ENCODE assay signal across 1 cellular context in genomic region chr2:238433300-238433915, GRCh38.
A peak's percentile ranks its signal among the peaks of the same experiment; 100 is the strongest.
TF ChIP-seq lines count a peak whose summit lies in the region.

No MANE protein-coding gene starts in this region.

TF ChIP-seq in HepG2, 621 proteins besides CTCF, POLR2A, EP300 and RAD21 (continues in another document):
- TF ChIP-seq, protein P1, sequence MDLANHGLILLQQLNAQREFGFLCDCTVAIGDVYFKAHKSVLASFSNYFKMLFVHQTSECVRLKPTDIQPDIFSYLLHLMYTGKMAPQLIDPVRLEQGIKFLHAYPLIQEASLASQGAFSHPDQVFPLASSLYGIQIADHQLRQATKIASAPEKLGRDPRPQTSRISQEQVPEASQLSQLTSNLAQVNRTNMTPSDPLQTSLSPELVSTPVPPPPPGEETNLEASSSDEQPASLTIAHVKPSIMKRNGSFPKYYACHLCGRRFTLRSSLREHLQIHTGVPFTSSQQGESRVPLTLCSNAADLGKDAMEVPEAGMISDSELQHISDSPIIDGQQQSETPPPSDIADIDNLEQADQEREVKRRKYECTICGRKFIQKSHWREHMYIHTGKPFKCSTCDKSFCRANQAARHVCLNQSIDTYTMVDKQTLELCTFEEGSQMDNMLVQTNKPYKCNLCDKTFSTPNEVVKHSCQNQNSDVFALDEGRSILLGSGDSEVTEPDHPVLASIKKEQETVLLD (CRISPR knock-in tag; IDR thresholded peaks at IDR 0.05; ENCODE audit: low read depth), result no peak
- TF ChIP-seq ZNF234 (CRISPR knock-in tag; conservative IDR thresholded peaks at IDR 0.05), result no peak
- TF ChIP-seq NAIF1 (CRISPR knock-in tag; IDR thresholded peaks at IDR 0.05; ENCODE audit: borderline replicate concordance), result no peak
- 0 out of 2 replicates have a peak, but pooled peaks have one; percentile 25 for TF ChIP-seq ZNF75D (CRISPR knock-in tag; IDR thresholded peaks at IDR 0.05; ENCODE audit: borderline replicate concordance)
- TF ChIP-seq, protein P2, sequence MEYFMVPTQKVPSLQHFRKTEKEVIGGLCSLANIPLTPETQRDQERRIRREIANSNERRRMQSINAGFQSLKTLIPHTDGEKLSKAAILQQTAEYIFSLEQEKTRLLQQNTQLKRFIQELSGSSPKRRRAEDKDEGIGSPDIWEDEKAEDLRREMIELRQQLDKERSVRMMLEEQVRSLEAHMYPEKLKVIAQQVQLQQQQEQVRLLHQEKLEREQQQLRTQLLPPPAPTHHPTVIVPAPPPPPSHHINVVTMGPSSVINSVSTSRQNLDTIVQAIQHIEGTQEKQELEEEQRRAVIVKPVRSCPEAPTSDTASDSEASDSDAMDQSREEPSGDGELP (IDR thresholded peaks at IDR 0.05; ENCODE audit: borderline replicate concordance, low read depth), result no peak
- TF ChIP-seq, protein P3, sequence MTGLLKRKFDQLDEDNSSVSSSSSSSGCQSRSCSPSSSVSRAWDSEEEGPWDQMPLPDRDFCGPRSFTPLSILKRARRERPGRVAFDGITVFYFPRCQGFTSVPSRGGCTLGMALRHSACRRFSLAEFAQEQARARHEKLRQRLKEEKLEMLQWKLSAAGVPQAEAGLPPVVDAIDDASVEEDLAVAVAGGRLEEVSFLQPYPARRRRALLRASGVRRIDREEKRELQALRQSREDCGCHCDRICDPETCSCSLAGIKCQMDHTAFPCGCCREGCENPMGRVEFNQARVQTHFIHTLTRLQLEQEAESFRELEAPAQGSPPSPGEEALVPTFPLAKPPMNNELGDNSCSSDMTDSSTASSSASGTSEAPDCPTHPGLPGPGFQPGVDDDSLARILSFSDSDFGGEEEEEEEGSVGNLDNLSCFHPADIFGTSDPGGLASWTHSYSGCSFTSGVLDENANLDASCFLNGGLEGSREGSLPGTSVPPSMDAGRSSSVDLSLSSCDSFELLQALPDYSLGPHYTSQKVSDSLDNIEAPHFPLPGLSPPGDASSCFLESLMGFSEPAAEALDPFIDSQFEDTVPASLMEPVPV (CRISPR knock-in tag; IDR thresholded peaks at IDR 0.05), result no peak
- TF ChIP-seq PITX1 (CRISPR knock-in tag; IDR thresholded peaks at IDR 0.05), result no peak
- peak; percentile 10; the same call in 1 of the 2 replicates for TF ChIP-seq GFI1 (CRISPR knock-in tag; IDR thresholded peaks at IDR 0.05; ENCODE audit: borderline replicate concordance)
- no peak for TF ChIP-seq ZNF770 (CRISPR knock-in tag; IDR thresholded peaks at IDR 0.05)
- TF ChIP-seq DNMT1 (CRISPR knock-in tag; IDR thresholded peaks at IDR 0.05), result no peak
- TF ChIP-seq ATF4 (CRISPR knock-in tag; IDR thresholded peaks at IDR 0.05), result no peak
- TF ChIP-seq, protein P4, sequence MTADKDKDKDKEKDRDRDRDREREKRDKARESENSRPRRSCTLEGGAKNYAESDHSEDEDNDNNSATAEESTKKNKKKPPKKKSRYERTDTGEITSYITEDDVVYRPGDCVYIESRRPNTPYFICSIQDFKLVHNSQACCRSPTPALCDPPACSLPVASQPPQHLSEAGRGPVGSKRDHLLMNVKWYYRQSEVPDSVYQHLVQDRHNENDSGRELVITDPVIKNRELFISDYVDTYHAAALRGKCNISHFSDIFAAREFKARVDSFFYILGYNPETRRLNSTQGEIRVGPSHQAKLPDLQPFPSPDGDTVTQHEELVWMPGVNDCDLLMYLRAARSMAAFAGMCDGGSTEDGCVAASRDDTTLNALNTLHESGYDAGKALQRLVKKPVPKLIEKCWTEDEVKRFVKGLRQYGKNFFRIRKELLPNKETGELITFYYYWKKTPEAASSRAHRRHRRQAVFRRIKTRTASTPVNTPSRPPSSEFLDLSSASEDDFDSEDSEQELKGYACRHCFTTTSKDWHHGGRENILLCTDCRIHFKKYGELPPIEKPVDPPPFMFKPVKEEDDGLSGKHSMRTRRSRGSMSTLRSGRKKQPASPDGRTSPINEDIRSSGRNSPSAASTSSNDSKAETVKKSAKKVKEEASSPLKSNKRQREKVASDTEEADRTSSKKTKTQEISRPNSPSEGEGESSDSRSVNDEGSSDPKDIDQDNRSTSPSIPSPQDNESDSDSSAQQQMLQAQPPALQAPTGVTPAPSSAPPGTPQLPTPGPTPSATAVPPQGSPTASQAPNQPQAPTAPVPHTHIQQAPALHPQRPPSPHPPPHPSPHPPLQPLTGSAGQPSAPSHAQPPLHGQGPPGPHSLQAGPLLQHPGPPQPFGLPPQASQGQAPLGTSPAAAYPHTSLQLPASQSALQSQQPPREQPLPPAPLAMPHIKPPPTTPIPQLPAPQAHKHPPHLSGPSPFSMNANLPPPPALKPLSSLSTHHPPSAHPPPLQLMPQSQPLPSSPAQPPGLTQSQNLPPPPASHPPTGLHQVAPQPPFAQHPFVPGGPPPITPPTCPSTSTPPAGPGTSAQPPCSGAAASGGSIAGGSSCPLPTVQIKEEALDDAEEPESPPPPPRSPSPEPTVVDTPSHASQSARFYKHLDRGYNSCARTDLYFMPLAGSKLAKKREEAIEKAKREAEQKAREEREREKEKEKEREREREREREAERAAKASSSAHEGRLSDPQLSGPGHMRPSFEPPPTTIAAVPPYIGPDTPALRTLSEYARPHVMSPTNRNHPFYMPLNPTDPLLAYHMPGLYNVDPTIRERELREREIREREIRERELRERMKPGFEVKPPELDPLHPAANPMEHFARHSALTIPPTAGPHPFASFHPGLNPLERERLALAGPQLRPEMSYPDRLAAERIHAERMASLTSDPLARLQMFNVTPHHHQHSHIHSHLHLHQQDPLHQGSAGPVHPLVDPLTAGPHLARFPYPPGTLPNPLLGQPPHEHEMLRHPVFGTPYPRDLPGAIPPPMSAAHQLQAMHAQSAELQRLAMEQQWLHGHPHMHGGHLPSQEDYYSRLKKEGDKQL (CRISPR knock-in tag; IDR thresholded peaks at IDR 0.05; ENCODE audit: low read depth), result no peak
- TF ChIP-seq ZNF747 (CRISPR knock-in tag; IDR thresholded peaks at IDR 0.05; ENCODE audit: borderline replicate concordance), result no peak
- TF ChIP-seq IRX3 (CRISPR knock-in tag; IDR thresholded peaks at IDR 0.05; ENCODE audit: borderline replicate concordance, low read depth), result no peak
- TF ChIP-seq ZNF496 (CRISPR knock-in tag; IDR thresholded peaks at IDR 0.05; ENCODE audit: insufficient replicate concordance), result no peak
- peak; percentile 68; the same call in 1 of the 2 replicates for TF ChIP-seq ZNF121 (CRISPR knock-in tag; IDR thresholded peaks at IDR 0.05)
- 0 out of 2 replicates have a peak, but pooled peaks have one; percentile 15 for TF ChIP-seq UBTF (CRISPR knock-in tag; IDR thresholded peaks at IDR 0.05)
- no peak for TF ChIP-seq PATZ1 (CRISPR knock-in tag; IDR thresholded peaks at IDR 0.05)
- TF ChIP-seq NFAT5 (CRISPR knock-in tag; IDR thresholded peaks at IDR 0.05), result no peak
- no peak for TF ChIP-seq ZNF784 (CRISPR knock-in tag; IDR thresholded peaks at IDR 0.05; ENCODE audit: borderline replicate concordance)
- no peak for TF ChIP-seq ZNF543 (CRISPR knock-in tag; IDR thresholded peaks at IDR 0.05)
- no peak for TF ChIP-seq ZNF207 (IDR thresholded peaks at IDR 0.05; ENCODE audit: borderline replicate concordance)
- TF ChIP-seq, protein P5, sequence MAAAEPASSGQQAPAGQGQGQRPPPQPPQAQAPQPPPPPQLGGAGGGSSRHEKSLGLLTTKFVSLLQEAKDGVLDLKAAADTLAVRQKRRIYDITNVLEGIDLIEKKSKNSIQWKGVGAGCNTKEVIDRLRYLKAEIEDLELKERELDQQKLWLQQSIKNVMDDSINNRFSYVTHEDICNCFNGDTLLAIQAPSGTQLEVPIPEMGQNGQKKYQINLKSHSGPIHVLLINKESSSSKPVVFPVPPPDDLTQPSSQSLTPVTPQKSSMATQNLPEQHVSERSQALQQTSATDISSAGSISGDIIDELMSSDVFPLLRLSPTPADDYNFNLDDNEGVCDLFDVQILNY (CRISPR knock-in tag; conservative IDR thresholded peaks at IDR 0.05), result no peak
- 0 out of 2 replicates have a peak, but pooled peaks have one; percentile 21 for TF ChIP-seq ZNF839 (CRISPR knock-in tag; IDR thresholded peaks at IDR 0.05; ENCODE audit: borderline replicate concordance)
- TF ChIP-seq ZNF225 (CRISPR knock-in tag; IDR thresholded peaks at IDR 0.05), result no peak
- no peak for TF ChIP-seq POGZ (CRISPR knock-in tag; IDR thresholded peaks at IDR 0.05)
- no peak for TF ChIP-seq PPARG (CRISPR knock-in tag; conservative IDR thresholded peaks at IDR 0.05)
- no peak for TF ChIP-seq SPEN (CRISPR knock-in tag; IDR thresholded peaks at IDR 0.05; ENCODE audit: low read depth)
- TF ChIP-seq SIX1 (CRISPR knock-in tag; IDR thresholded peaks at IDR 0.05; ENCODE audit: borderline replicate concordance), result no peak
